Comparison of ENCODE assay signal across 12 cellular contexts in genomic region chr9:87599901-87600610, GRCh38.
DNase-seq lines count a peak whose midpoint lies in the region; ATAC-seq and TF ChIP-seq lines count a peak whose summit lies in the region.
"Had no signal": no experiment of that assay in that cellular context is flagged by ENCODE, and none has a peak within 500 bp of the region (broad histone marks: within the 10 kb centered on the region; RNA-seq: fewer than 3 reads in every experiment).

No MANE protein-coding gene starts in this region.

- H3K4me3 ChIP-seq in AG10803 (ENCODE audit: low read length) (no peak overlapping the region), esophagus muscularis mucosa (peak overlapping the region in 2 of 4 donors; percentile 4 to 15)

- peaks cover 28% of the 10 kb centered on the region for H3K27me3 Mint-ChIP-seq in nephron (ENCODE audit: low read depth)

- H3K27me3 ChIP-seq in esophagus muscularis mucosa = no peaks in the 10 kb centered on the region

- 58% methylated on average over 17 of the region's 17 CpGs for WGBS in esophagus muscularis mucosa

- peak overlapping the region; percentile 31 to 84 (median 66) for H3K27ac Mint-ChIP-seq in nephron

- TF ChIP-seq CTCF in AG10803 (conservative IDR thresholded peaks at IDR 0.05; ENCODE audit: low read length) (no peak), esophagus muscularis mucosa (IDR thresholded peaks at IDR 0.05) (no peak), nephron (IDR thresholded peaks at IDR 0.05; ENCODE audit: unreplicated experiment in 3 of 3) (no peak)

- TF ChIP-seq EP300 in esophagus muscularis mucosa (IDR thresholded peaks at IDR 0.05) = no peak

- peak overlapping the region in 2 of 3 experiments; percentile 12 to 24 for H3K4me3 Mint-ChIP-seq in nephron

- peak overlapping the region; percentile 75 to 83 (median 80) for H3K27ac ChIP-seq in esophagus muscularis mucosa (replicated peaks in 1 of 4)

- TF ChIP-seq POLR2A in esophagus muscularis mucosa (IDR thresholded peaks at IDR 0.05; ENCODE audit: low read depth) = no peak

- H3K4me1 Mint-ChIP-seq in nephron = peaks cover 82% of the 10 kb centered on the region

- ATAC-seq in GM18498 (IDR thresholded peaks at IDR 0.05; ENCODE audit: unreplicated experiment) = no peak
- no peak for ATAC-seq in GM18520 (IDR thresholded peaks at IDR 0.05; ENCODE audit: unreplicated experiment)

- H3K4me1 ChIP-seq in esophagus muscularis mucosa = peaks cover 40 to 97% (median 95%) of the 10 kb centered on the region in 4 donors

- peak; percentile 48 for DNase-seq in AG10803 (ENCODE audit: low read depth)
- DNase-seq in NCI-H69 (lab: John Stamatoyannopoulos, UW) = peak; percentile 4
- DNase-seq in esophagus muscularis mucosa (ENCODE audit: extremely low spot score) = no peak
- no peak for DNase-seq in NCI-H146 treated with DMSO at 0.1 percent for 48 hours (lab: John Stamatoyannopoulos, UW; ENCODE audit: unreplicated experiment)
- DNase-seq in D341Med (ENCODE audit: low spot score) = no peak
- DNase-seq: activated CD4-positive, alpha-beta T cell treated with anti-CD3 and anti-CD28 coated beads for 4 hours; DMS79 treated with DMSO at 0.1 percent for 48 hours; NCI-H82; stimulated activated CD8-positive, alpha-beta memory T cell treated with anti-CD3 and anti-CD28 coated beads, Interleukin-4, amount 100 ng/mL, for 48 hours had no signal

- no peaks in the 10 kb centered on the region for H3K9me3 ChIP-seq in esophagus muscularis mucosa

- intact Hi-C loops in esophagus muscularis mucosa (cut with DNase I) = no loop called here

- peaks cover 16% of the 10 kb centered on the region for H3K36me3 Mint-ChIP-seq in nephron (ENCODE audit: low read depth)

- peaks cover 0 to 3% (median 1%) of the 10 kb centered on the region in 4 donors for H3K36me3 ChIP-seq in esophagus muscularis mucosa

- no peaks in the 10 kb centered on the region for H3K9me3 Mint-ChIP-seq in nephron

Comparison
In these comparisons a context has a peak if more than half of its experiments do, and no peak if none do; other contexts are left out.
1. DNase-seq: peak in AG10803 (single experiment) and NCI-H69 (single experiment); none in esophagus muscularis mucosa (single experiment), NCI-H146 treated with DMSO at 0.1 percent for 48 hours (single experiment) and D341Med (single experiment).